ENCODE assay signal across 28 cellular contexts in the genomic region with DNA sequence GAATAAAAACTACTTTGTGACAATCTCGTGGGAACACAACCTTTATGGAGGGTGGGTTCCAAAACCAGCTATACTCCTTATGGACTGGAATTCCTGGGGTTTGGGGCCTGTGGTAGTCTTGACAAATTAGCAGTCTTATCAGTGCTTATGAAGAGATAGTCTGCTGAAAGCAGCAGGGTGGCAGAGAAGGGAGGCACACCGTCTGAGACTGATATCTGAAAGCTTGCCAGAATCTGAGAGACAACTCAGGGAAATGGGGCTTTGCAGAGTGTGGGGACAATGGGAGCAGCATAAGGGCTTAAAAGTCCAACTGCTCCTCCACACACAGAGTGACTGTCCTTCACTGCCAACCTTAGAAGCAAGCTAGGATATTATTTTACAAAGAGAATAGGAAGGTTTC.
"Had no signal": no experiment of that assay in that cellular context is flagged by ENCODE, and none has a peak within 500 bp of the region (broad histone marks: within the 10 kb centered on the region; RNA-seq: fewer than 3 reads in every experiment).

No MANE protein-coding gene starts in this region.

- H3K4me3 ChIP-seq: dorsolateral prefrontal cortex, lower lobe of right lung, ovary, psoas muscle, sigmoid colon, thoracic aorta, tibial nerve, upper lobe of right lung, uterus had no signal

- H3K27me3 ChIP-seq: dorsolateral prefrontal cortex, ovary, sigmoid colon, tibial nerve, upper lobe of right lung, uterus had no signal

- H3K27ac ChIP-seq: dorsolateral prefrontal cortex, lower lobe of right lung, ovary, psoas muscle, sigmoid colon, thoracic aorta, tibial nerve, upper lobe of right lung, uterus had no signal

- H3K9me3 ChIP-seq: ovary had no signal

- H3K36me3 ChIP-seq: lower lobe of right lung, ovary, thoracic aorta, upper lobe of right lung, uterus had no signal

- DNase-seq: dorsolateral prefrontal cortex; effector CD8-positive, alpha-beta T cell; hypothalamus; immature natural killer cell; islet precursor cell; kidney glomerular epithelial cell; left colon; left ventricle myocardium superior; lower lobe of right lung; natural killer cell; occipital lobe; ovary; posterior cingulate gyrus; psoas muscle; right cardiac atrium; sigmoid colon; stimulated activated CD4-positive, alpha-beta T cell treated with anti-CD3 and anti-CD28 coated beads, Interleukin-2, amount 100 ng/mL, for 24 hours; stimulated activated CD4-positive, alpha-beta T cell treated with anti-CD3 and anti-CD28 coated beads, Interleukin-4, amount 100 ng/mL, for 4 hours; stimulated activated naive CD8-positive, alpha-beta T cell treated with anti-CD3 and anti-CD28 coated beads, Interleukin-15, Interleukin-2, amounts not matched to agents 100 U/mL and 50 U/mL, for 24 hours; substantia nigra; upper lobe of right lung; uterus had no signal

- H3K4me1 ChIP-seq: lower lobe of right lung, psoas muscle, sigmoid colon, tibial nerve, upper lobe of right lung, uterus had no signal

- ATAC-seq: left colon; left ventricle myocardium superior; lower lobe of right lung; natural killer cell; psoas muscle; right cardiac atrium; stimulated activated memory B cell treated with anti-CD40 and anti-IgM and Interleukin-4, amounts not matched to agents 10 μg/mL and 1 μg/mL and 100 μg/mL, for 72 hours; stimulated activated naive CD8-positive, alpha-beta T cell treated with anti-CD3 and anti-CD28 coated beads, Interleukin-15, Interleukin-2, amounts not matched to agents 100 U/mL and 50 U/mL, for 24 hours; upper lobe of right lung had no signal

- FAIRE-seq: colon, endothelial cell of umbilical vein, frontal cortex had no signal
